Comparison of ENCODE assay signal across 8 cellular contexts in the genomic region with DNA sequence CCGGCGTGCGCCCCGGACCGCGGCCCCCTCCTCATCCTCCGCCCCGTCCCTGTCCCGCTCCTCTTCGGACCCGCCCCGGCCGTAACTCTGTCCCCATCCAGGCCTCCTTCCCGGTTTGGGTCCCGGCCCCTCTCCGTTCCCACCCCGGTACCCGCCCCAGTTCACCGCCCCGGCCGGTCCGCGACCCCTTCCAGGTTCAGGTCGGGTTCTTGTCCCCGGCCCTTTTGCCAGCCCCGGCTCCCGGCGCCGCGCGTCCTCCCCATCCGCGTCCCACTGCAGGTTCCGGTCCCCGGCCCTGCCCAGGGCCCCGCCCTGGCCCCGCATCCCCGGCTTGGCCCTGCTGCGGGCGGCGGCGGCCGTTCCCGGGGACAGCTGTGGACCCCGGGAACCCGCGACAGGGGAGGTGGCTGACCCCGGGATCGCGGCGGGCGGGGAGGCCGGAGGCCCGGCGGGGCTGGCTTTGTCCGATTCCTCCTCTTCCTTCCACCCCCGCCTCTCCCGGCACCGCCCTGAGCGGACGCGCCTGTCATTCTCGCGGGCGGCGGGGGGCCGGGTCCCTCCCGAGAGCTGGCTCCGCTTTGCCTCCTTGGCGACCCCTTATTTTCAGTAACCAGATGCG. TPM values are rescaled to one million over a fixed set of nuclear protein-coding genes. Genes with fewer than 3 reads are reported as not detected.
A peak's percentile ranks its signal among the peaks of the same experiment; 100 is the strongest.
DNase-seq lines count a peak whose midpoint lies in the region; ATAC-seq, FAIRE-seq and TF ChIP-seq lines count a peak whose summit lies in the region.

No MANE protein-coding gene starts in this region.

- peak; percentile 76 for DNase-seq in 8988T
- peak; percentile 80 for DNase-seq in GM13977 (ENCODE audit: low spot score)
- peak in 24 of 34 experiments; percentile 7 to 45 (median 24) for DNase-seq in T-cell
- no peak for DNase-seq in bronchial epithelial cell (ENCODE audit: low read depth)
- no peak for DNase-seq in kidney epithelial cell (ENCODE audit: low read depth)
- DNase-seq in stimulated activated CD4-positive, alpha-beta T cell treated with anti-CD3 and anti-CD28 coated beads, Interleukin-15, amount 100 ng/mL, for 24 hours: peak; percentile 72
- no peak for DNase-seq in cerebellar nuclear complex (lab: John Stamatoyannopoulos, UW)

- H3K4me3 ChIP-seq in bronchial epithelial cell (ENCODE audit: low read depth, low read length) (peak overlapping the region; percentile 82), kidney epithelial cell (ENCODE audit: low read depth, low read length) (peak overlapping the region; percentile 91)

- FAIRE-seq in bronchial epithelial cell (lab: Jason Lieb, UNC): no peak

- peak overlapping the region; percentile 57 to 69 for H3K27ac Mint-ChIP-seq in T-cell

- in situ Hi-C loops in GM13977 (cut with MboI; ENCODE audit: low pct_unique_long_range_greater_than_20kb, low sequenced_read_pairs, unreplicated experiment): no loop called here

- POLR2A ChIA-PET in T-cell (lab: Charles Lee): no interaction called here

- peaks cover 4% of the 10 kb centered on the region for H3K36me3 ChIP-seq in bronchial epithelial cell (ENCODE audit: control insufficient read depth, insufficient read depth, low read length)
- H3K36me3 ChIP-seq in kidney epithelial cell (ENCODE audit: control insufficient read depth, insufficient read depth, low read length): no peaks in the 10 kb centered on the region

- no peak for TF ChIP-seq CTCF in GM13977 (IDR thresholded peaks at IDR 0.05; ENCODE audit: extremely low read depth, insufficient read depth, missing control alignments)
- TF ChIP-seq CTCF in bronchial epithelial cell (IDR thresholded peaks at IDR 0.05; ENCODE audit: insufficient read depth, low read length, severe bottlenecking): no peak
- TF ChIP-seq CTCF in kidney epithelial cell (IDR thresholded peaks at IDR 0.05; ENCODE audit: insufficient read depth, low read length, poor library complexity, severe bottlenecking): no peak

- peaks cover 4% of the 10 kb centered on the region for H3K36me3 Mint-ChIP-seq in T-cell

- H3K27me3 Mint-ChIP-seq in T-cell: no peaks in the 10 kb centered on the region

- CTCF ChIA-PET in T-cell (lab: Charles Lee): interaction anchor here in 1 of 2 donors (0.6 kb wide), 1 partner anchor 57 kb away, joined by 3 read pairs; no protein-coding TSS in a partner anchor

- H3K4me1 Mint-ChIP-seq in T-cell: peaks cover 35 to 58% (median 51%) of the 10 kb centered on the region in 3 donors

- H3K9me3 Mint-ChIP-seq in T-cell: no peaks in the 10 kb centered on the region

- peak overlapping the region; percentile 83 to 85 (median 85) for H3K4me3 Mint-ChIP-seq in T-cell

- ATAC-seq in HG03095 (IDR thresholded peaks at IDR 0.05; ENCODE audit: unreplicated experiment) (peak; percentile 24), T-cell (replicated peaks in 1 of 4) (peak; percentile 17 to 59 (median 54))

- no peaks in the 10 kb centered on the region for H3K27me3 ChIP-seq in bronchial epithelial cell (ENCODE audit: control insufficient read depth, insufficient read depth, low read length)
- H3K27me3 ChIP-seq in kidney epithelial cell (ENCODE audit: control insufficient read depth, insufficient read depth, low read length): no peaks in the 10 kb centered on the region

RNA-seq across cellular contexts. Expression of a gene that starts 0.6 kb away (rescaled TPM):
- 100 to 1,000 TPM; 177 to 241 (median 219) TPM for total RNA-seq in T-cell
- total RNA-seq in bronchial epithelial cell: 249 and 283 TPM in 2 replicates
- total RNA-seq in kidney epithelial cell: 266 and 280 TPM in 2 replicates

Comparison
In these comparisons a context has a peak if more than half of its experiments do, and no peak if none do; other contexts are left out.
1. DNase-seq: peak in 8988T (single experiment), GM13977 (single experiment), T-cell (24 of 34) and stimulated activated CD4-positive, alpha-beta T cell treated with anti-CD3 and anti-CD28 coated beads, Interleukin-15, amount 100 ng/mL, for 24 hours (single experiment); none in bronchial epithelial cell (single experiment), kidney epithelial cell (single experiment) and cerebellar nuclear complex (0 of 2).